ENCODE assay signal across 1 cellular context in genomic region chr19:16185123-16185924, GRCh38.
TF ChIP-seq lines count a peak whose summit lies in the region.

FAM32A (plus strand) TSS chr19:16185410; CDS start chr19:16185443, 33 bp downstream.

TF ChIP-seq in HepG2, 621 proteins besides CTCF, POLR2A, EP300 and RAD21 (continued from another document and continues in another):
- TF ChIP-seq ZHX2 (IDR thresholded peaks at IDR 0.05; ENCODE audit: low read depth) = peak; percentile 59; the same call in 1 of the 2 replicates
- no peak for TF ChIP-seq ZHX2 (CRISPR knock-in tag; IDR thresholded peaks at IDR 0.05; ENCODE audit: borderline replicate concordance)
- TF ChIP-seq ZNF331 (CRISPR knock-in tag; IDR thresholded peaks at IDR 0.05) = no peak; the same call in 1 of the 2 replicates
- TF ChIP-seq ZNF136 (CRISPR knock-in tag; IDR thresholded peaks at IDR 0.05; ENCODE audit: low read depth) = peak; percentile 24; the same call in 1 of the 2 replicates
- no peak for TF ChIP-seq SRSF9 (IDR thresholded peaks at IDR 0.05; ENCODE audit: borderline replicate concordance, insufficient read depth, low read depth, low read length, poor library complexity, severe bottlenecking)
- no peak for TF ChIP-seq NR1H2 (CRISPR knock-in tag; IDR thresholded peaks at IDR 0.05; ENCODE audit: borderline replicate concordance, low read depth)
- TF ChIP-seq, protein P1, sequence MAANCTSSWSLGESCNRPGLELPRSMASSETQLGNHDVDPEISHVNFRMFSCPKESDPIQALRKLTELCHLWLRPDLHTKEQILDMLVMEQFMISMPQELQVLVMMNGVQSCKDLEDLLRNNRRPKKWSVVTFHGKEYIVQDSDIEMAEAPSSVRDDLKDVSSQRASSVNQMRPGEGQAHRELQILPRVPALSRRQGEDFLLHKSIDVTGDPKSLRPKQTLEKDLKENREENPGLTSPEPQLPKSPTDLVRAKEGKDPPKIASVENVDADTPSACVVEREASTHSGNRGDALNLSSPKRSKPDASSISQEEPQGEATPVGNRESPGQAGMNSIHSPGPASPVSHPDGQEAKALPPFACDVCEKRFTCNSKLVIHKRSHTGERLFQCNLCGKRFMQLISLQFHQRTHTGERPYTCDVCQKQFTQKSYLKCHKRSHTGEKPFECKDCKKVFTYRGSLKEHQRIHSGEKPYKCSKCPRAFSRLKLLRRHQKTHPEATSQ (CRISPR knock-in tag; IDR thresholded peaks at IDR 0.05; ENCODE audit: borderline replicate concordance) = no peak
- TF ChIP-seq ZSCAN12 (CRISPR knock-in tag; IDR thresholded peaks at IDR 0.05) = no peak
- TF ChIP-seq ZNF768 (CRISPR knock-in tag; IDR thresholded peaks at IDR 0.05) = peak; percentile 34; the same call in 1 of the 2 replicates
- TF ChIP-seq, protein P2, sequence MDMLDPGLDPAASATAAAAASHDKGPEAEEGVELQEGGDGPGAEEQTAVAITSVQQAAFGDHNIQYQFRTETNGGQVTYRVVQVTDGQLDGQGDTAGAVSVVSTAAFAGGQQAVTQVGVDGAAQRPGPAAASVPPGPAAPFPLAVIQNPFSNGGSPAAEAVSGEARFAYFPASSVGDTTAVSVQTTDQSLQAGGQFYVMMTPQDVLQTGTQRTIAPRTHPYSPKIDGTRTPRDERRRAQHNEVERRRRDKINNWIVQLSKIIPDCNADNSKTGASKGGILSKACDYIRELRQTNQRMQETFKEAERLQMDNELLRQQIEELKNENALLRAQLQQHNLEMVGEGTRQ (IDR thresholded peaks at IDR 0.05; ENCODE audit: low read depth, low read length) = no peak
- TF ChIP-seq, protein P2 (CRISPR knock-in tag; IDR thresholded peaks at IDR 0.05; ENCODE audit: borderline replicate concordance) = peak; percentile 92; the same call in 1 of the 2 replicates
- TF ChIP-seq, protein P3, sequence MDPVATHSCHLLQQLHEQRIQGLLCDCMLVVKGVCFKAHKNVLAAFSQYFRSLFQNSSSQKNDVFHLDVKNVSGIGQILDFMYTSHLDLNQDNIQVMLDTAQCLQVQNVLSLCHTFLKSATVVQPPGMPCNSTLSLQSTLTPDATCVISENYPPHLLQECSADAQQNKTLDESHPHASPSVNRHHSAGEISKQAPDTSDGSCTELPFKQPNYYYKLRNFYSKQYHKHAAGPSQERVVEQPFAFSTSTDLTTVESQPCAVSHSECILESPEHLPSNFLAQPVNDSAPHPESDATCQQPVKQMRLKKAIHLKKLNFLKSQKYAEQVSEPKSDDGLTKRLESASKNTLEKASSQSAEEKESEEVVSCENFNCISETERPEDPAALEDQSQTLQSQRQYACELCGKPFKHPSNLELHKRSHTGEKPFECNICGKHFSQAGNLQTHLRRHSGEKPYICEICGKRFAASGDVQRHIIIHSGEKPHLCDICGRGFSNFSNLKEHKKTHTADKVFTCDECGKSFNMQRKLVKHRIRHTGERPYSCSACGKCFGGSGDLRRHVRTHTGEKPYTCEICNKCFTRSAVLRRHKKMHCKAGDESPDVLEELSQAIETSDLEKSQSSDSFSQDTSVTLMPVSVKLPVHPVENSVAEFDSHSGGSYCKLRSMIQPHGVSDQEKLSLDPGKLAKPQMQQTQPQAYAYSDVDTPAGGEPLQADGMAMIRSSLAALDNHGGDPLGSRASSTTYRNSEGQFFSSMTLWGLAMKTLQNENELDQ (CRISPR knock-in tag; IDR thresholded peaks at IDR 0.05; ENCODE audit: borderline replicate concordance) = no peak
- TF ChIP-seq HNF1B (CRISPR knock-in tag; IDR thresholded peaks at IDR 0.05) = peak; percentile 53; the same call in 1 of the 2 replicates
- TF ChIP-seq CAMTA2 (CRISPR knock-in tag; IDR thresholded peaks at IDR 0.05; ENCODE audit: borderline replicate concordance) = no peak
- no peak for TF ChIP-seq ZNF160 (CRISPR knock-in tag; IDR thresholded peaks at IDR 0.05)
- TF ChIP-seq, protein P4, sequence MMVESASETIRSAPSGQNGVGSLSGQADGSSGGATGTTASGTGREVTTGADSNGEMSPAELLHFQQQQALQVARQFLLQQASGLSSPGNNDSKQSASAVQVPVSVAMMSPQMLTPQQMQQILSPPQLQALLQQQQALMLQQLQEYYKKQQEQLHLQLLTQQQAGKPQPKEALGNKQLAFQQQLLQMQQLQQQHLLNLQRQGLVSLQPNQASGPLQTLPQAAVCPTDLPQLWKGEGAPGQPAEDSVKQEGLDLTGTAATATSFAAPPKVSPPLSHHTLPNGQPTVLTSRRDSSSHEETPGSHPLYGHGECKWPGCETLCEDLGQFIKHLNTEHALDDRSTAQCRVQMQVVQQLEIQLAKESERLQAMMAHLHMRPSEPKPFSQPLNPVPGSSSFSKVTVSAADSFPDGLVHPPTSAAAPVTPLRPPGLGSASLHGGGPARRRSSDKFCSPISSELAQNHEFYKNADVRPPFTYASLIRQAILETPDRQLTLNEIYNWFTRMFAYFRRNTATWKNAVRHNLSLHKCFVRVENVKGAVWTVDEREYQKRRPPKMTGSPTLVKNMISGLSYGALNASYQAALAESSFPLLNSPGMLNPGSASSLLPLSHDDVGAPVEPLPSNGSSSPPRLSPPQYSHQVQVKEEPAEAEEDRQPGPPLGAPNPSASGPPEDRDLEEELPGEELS (CRISPR knock-in tag; IDR thresholded peaks at IDR 0.05) = no peak
- TF ChIP-seq HNF4A (CRISPR knock-in tag; IDR thresholded peaks at IDR 0.05) = no peak
- TF ChIP-seq ZNF816 (CRISPR knock-in tag; IDR thresholded peaks at IDR 0.05; ENCODE audit: borderline replicate concordance) = no peak
- no peak for TF ChIP-seq KAT2B (IDR thresholded peaks at IDR 0.05; ENCODE audit: borderline replicate concordance, low read depth, low read length)
- TF ChIP-seq NFIB (CRISPR knock-in tag; IDR thresholded peaks at IDR 0.05; ENCODE audit: borderline replicate concordance) = no peak
- TF ChIP-seq PITX1 (CRISPR knock-in tag; IDR thresholded peaks at IDR 0.05) = no peak; the same call in 1 of the 2 replicates
- TF ChIP-seq ZNF547 (CRISPR knock-in tag; IDR thresholded peaks at IDR 0.05) = no peak
- TF ChIP-seq ZNF674 (CRISPR knock-in tag; IDR thresholded peaks at IDR 0.05; ENCODE audit: low read depth) = no peak
- TF ChIP-seq CBX2 (IDR thresholded peaks at IDR 0.05; ENCODE audit: low read depth, low read length) = no peak
- TF ChIP-seq CBX2 (CRISPR knock-in tag; IDR thresholded peaks at IDR 0.05; ENCODE audit: low read depth) = no peak
- TF ChIP-seq, protein P5, sequence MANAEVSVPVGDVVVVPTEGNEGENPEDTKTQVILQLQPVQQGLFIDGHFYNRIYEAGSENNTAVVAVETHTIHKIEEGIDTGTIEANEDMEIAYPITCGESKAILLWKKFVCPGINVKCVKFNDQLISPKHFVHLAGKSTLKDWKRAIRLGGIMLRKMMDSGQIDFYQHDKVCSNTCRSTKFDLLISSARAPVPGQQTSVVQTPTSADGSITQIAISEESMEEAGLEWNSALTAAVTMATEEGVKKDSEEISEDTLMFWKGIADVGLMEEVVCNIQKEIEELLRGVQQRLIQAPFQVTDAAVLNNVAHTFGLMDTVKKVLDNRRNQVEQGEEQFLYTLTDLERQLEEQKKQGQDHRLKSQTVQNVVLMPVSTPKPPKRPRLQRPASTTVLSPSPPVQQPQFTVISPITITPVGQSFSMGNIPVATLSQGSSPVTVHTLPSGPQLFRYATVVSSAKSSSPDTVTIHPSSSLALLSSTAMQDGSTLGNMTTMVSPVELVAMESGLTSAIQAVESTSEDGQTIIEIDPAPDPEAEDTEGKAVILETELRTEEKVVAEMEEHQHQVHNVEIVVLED (CRISPR knock-in tag; IDR thresholded peaks at IDR 0.05; ENCODE audit: borderline replicate concordance) = no peak; the same call in 1 of the 2 replicates
- no peak for TF ChIP-seq ZBED4 (CRISPR knock-in tag; IDR thresholded peaks at IDR 0.05; ENCODE audit: borderline replicate concordance)
- TF ChIP-seq, protein P6, sequence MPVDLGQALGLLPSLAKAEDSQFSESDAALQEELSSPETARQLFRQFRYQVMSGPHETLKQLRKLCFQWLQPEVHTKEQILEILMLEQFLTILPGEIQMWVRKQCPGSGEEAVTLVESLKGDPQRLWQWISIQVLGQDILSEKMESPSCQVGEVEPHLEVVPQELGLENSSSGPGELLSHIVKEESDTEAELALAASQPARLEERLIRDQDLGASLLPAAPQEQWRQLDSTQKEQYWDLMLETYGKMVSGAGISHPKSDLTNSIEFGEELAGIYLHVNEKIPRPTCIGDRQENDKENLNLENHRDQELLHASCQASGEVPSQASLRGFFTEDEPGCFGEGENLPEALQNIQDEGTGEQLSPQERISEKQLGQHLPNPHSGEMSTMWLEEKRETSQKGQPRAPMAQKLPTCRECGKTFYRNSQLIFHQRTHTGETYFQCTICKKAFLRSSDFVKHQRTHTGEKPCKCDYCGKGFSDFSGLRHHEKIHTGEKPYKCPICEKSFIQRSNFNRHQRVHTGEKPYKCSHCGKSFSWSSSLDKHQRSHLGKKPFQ (CRISPR knock-in tag; IDR thresholded peaks at IDR 0.05; ENCODE audit: insufficient replicate concordance) = no peak
- TF ChIP-seq HMG20B (CRISPR knock-in tag; conservative IDR thresholded peaks at IDR 0.05) = no peak
- no peak for TF ChIP-seq KDM6A (CRISPR knock-in tag; IDR thresholded peaks at IDR 0.05; ENCODE audit: low read depth)
